Comparison of ENCODE assay signal across 17 cellular contexts in the genomic region with DNA sequence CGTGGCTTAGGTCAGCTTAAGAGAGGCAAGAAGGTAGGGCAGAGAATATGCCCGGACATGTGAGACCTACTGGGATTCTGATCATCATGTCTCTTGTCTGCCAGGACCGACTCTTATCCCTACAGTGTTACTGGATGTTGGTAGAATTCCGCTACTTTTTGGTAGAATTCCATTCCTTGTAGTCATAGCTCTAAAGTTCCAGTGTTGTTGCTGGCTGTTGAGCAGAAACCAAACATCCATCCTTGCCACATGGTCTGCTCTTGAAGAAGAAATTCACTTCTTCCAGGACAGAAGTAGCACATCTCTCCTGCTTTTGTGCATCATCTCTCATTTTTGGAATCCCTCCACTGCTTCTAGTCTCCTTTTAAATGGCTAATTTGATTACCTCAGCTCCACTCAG.
A peak's percentile ranks its signal among the peaks of the same experiment; 100 is the strongest.
DNase-seq lines count a peak whose midpoint lies in the region; ATAC-seq, FAIRE-seq and TF ChIP-seq lines count a peak whose summit lies in the region.
"Had no signal": no experiment of that assay in that cellular context is flagged by ENCODE, and none has a peak within 500 bp of the region (broad histone marks: within the 10 kb centered on the region; RNA-seq: fewer than 3 reads in every experiment).

No MANE protein-coding gene starts in this region.

- POLR2A ChIA-PET in WTC11 (lab: Charles Lee) = no interaction called here

- H3K4me1 Mint-ChIP-seq in GM23338 (0 out of 3 replicates have a peak, but pooled peaks cover 3% of the 10 kb centered on the region), WTC11 (peaks cover 10% of the 10 kb centered on the region)

- H3K9me3 Mint-ChIP-seq in GM23338 (no peaks in the 10 kb centered on the region), WTC11 (peaks cover 10% of the 10 kb centered on the region)

- H3K36me3 ChIP-seq in BE2C = no peaks in the 10 kb centered on the region
- no peaks in the 10 kb centered on the region for H3K36me3 ChIP-seq in GM23338 (ENCODE audit: insufficient read depth)
- no peaks in the 10 kb centered on the region for H3K36me3 ChIP-seq in keratinocyte (ENCODE audit: control insufficient read depth in 2 of 2, extremely low read depth in 1 of 2, insufficient read depth in 2 of 2, low read length in 2 of 2)

- H3K27me3 ChIP-seq in BE2C (no peaks in the 10 kb centered on the region), GM23338 (ENCODE audit: insufficient read depth) (no peaks in the 10 kb centered on the region), keratinocyte (ENCODE audit: control insufficient read depth, extremely low read depth, insufficient read depth, low read length) (no peaks in the 10 kb centered on the region)

- ATAC-seq in GM23338 (no peak; the same call in 2 of the 3 replicates), WTC11 (peak; percentile 48), GM18502 (IDR thresholded peaks at IDR 0.05; ENCODE audit: poor library complexity, unreplicated experiment) (no peak), HG02678 (IDR thresholded peaks at IDR 0.05; ENCODE audit: unreplicated experiment) (no peak)
- ATAC-seq: A549 had no signal

- H3K79me2 ChIP-seq in GM23338 (replicated peaks; ENCODE audit: insufficient read depth) (no peaks in the 10 kb centered on the region), keratinocyte (ENCODE audit: control insufficient read depth, insufficient read depth, low read length) (no peaks in the 10 kb centered on the region)

- H3K4me2 ChIP-seq in GM23338 = no peak overlapping the region
- H3K4me2 ChIP-seq in keratinocyte (ENCODE audit: control insufficient read depth, extremely low read depth, insufficient read depth, low read depth, low read length) = no peak overlapping the region
- H3K4me2 ChIP-seq: A549 had no signal

- H3K9me2 ChIP-seq in GM23338 (ENCODE audit: insufficient read depth) = no peaks in the 10 kb centered on the region

- H2AFZ ChIP-seq in GM23338 (peak overlapping the region; percentile 93), keratinocyte (ENCODE audit: control insufficient read depth, low read length) (peak overlapping the region; percentile 3)

- H3K27ac Mint-ChIP-seq in GM23338 (no peak overlapping the region), WTC11 (0 out of 2 replicates have a peak overlapping the region, but pooled peaks have one; percentile 15)

- no peak for FAIRE-seq in keratinocyte (lab: Jason Lieb, UNC)
- FAIRE-seq: A549, H54 had no signal

- DNase-seq in BE2C (peak; percentile 5), GM23338 (ENCODE audit: low spot score) (peak; percentile 36), WTC11 (ENCODE audit: low spot score) (no peak), keratinocyte (ENCODE audit: low read depth, low spot score) (no peak), T1000 (lab: John Stamatoyannopoulos, UW) (no peak), NCI-H510A (lab: John Stamatoyannopoulos, UW) (no peak)
- DNase-seq: Caco-2; GDM1; NCI-H1436 treated with DMSO at 0.1 percent for 48 hours; NCI-H2081; NCI-H524 treated with DMSO at 0.1 percent for 48 hours; NK-92 treated with Interleukin-12 subunit alpha and Interleukin-12 subunit beta, amount 100 ng/mL, for 24 hours had no signal

- no peak for TF ChIP-seq CTCF in BE2C (IDR thresholded peaks at IDR 0.05; ENCODE audit: low read depth, low read length)
- no peak for TF ChIP-seq CTCF in GM23338 (conservative IDR thresholded peaks at IDR 0.05; ENCODE audit: low read depth in 2 of 2)
- TF ChIP-seq CTCF in WTC11 (IDR thresholded peaks at IDR 0.05) = no peak
- TF ChIP-seq CTCF in keratinocyte (optimal IDR thresholded peaks at IDR 0.05 in 1 of 3, IDR thresholded peaks at IDR 0.05 in 1 of 3, conservative IDR thresholded peaks at IDR 0.05 in 1 of 3; ENCODE audit: extremely low read depth in 1 of 3, insufficient read depth in 2 of 3, low read length in 3 of 3) = no peak

- H3K27ac ChIP-seq in GM23338 (ENCODE audit: low read depth) (no peak overlapping the region), keratinocyte (ENCODE audit: control insufficient read depth, insufficient read depth, low read length) (no peak overlapping the region)
- H3K27ac ChIP-seq: A549, SK-N-MC had no signal

- CTCF ChIA-PET in WTC11 (lab: Charles Lee) = no interaction called here

- H3K27me3 Mint-ChIP-seq in GM23338 (ENCODE audit: insufficient read depth, low read depth, poor library complexity) (no peaks in the 10 kb centered on the region), WTC11 (ENCODE audit: low read depth) (no peaks in the 10 kb centered on the region)

- H3K36me3 Mint-ChIP-seq in GM23338 (ENCODE audit: low read depth) (no peaks in the 10 kb centered on the region), WTC11 (no peaks in the 10 kb centered on the region)

- H3K4me3 Mint-ChIP-seq in GM23338 = no peak overlapping the region
- no peak overlapping the region for H3K4me3 Mint-ChIP-seq in WTC11

- no peaks in the 10 kb centered on the region for H3K9me1 ChIP-seq in keratinocyte (ENCODE audit: control insufficient read depth, extremely low read depth, insufficient read depth, low read length)

- H3K4me1 ChIP-seq in BE2C (peaks cover 21% of the 10 kb centered on the region), GM23338 (ENCODE audit: insufficient read depth) (no peaks in the 10 kb centered on the region), keratinocyte (ENCODE audit: control insufficient read depth, extremely low read depth, insufficient read depth, low read length) (no peaks in the 10 kb centered on the region)
- H3K4me1 ChIP-seq: A549, Caco-2 had no signal

- dilution Hi-C loops in keratinocyte (cut with MboI; ENCODE audit: extremely low pct_ligation_motif_present, low sequenced_read_pairs) = no loop called here

- H3K9me3 ChIP-seq in BE2C = no peaks in the 10 kb centered on the region
- no peaks in the 10 kb centered on the region for H3K9me3 ChIP-seq in keratinocyte (ENCODE audit: control insufficient read depth, low read depth, low read length)
- H3K9me3 ChIP-seq: A549, Caco-2 had no signal

- no peak overlapping the region for H3K9ac ChIP-seq in keratinocyte (ENCODE audit: control insufficient read depth, extremely low read depth, insufficient read depth, low read length)

- H3K4me3 ChIP-seq in BE2C (ENCODE audit: low read depth, low read length) (peak overlapping the region; percentile 58), GM23338 (no peak overlapping the region), keratinocyte (ENCODE audit: control insufficient read depth in 2 of 3, extremely low read depth in 1 of 3, insufficient read depth in 2 of 3, low read depth in 1 of 3, low read length in 3 of 3) (no peak overlapping the region)
- H3K4me3 ChIP-seq: A549, SK-N-MC had no signal

- H3F3A ChIP-seq in GM23338 (replicated peaks; ENCODE audit: low read depth) = no peaks in the 10 kb centered on the region

- no peaks in the 10 kb centered on the region for H4K20me1 ChIP-seq in GM23338 (replicated peaks; ENCODE audit: insufficient read depth)
- no peaks in the 10 kb centered on the region for H4K20me1 ChIP-seq in keratinocyte (ENCODE audit: control insufficient read depth, extremely low read depth, insufficient read depth, low read length)

TF ChIP-seq in GM23338, 12 proteins besides CTCF, POLR2A, EP300 and RAD21 (continues in another document):
- no peak for TF ChIP-seq EZH2phosphoT487 (IDR thresholded peaks at IDR 0.05; ENCODE audit: unreplicated experiment)
- TF ChIP-seq, protein P1, sequence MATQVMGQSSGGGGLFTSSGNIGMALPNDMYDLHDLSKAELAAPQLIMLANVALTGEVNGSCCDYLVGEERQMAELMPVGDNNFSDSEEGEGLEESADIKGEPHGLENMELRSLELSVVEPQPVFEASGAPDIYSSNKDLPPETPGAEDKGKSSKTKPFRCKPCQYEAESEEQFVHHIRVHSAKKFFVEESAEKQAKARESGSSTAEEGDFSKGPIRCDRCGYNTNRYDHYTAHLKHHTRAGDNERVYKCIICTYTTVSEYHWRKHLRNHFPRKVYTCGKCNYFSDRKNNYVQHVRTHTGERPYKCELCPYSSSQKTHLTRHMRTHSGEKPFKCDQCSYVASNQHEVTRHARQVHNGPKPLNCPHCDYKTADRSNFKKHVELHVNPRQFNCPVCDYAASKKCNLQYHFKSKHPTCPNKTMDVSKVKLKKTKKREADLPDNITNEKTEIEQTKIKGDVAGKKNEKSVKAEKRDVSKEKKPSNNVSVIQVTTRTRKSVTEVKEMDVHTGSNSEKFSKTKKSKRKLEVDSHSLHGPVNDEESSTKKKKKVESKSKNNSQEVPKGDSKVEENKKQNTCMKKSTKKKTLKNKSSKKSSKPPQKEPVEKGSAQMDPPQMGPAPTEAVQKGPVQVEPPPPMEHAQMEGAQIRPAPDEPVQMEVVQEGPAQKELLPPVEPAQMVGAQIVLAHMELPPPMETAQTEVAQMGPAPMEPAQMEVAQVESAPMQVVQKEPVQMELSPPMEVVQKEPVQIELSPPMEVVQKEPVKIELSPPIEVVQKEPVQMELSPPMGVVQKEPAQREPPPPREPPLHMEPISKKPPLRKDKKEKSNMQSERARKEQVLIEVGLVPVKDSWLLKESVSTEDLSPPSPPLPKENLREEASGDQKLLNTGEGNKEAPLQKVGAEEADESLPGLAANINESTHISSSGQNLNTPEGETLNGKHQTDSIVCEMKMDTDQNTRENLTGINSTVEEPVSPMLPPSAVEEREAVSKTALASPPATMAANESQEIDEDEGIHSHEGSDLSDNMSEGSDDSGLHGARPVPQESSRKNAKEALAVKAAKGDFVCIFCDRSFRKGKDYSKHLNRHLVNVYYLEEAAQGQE (IDR thresholded peaks at IDR 0.05; ENCODE audit: unreplicated experiment) = no peak

TF ChIP-seq in WTC11, 78 proteins besides CTCF, POLR2A, EP300 and RAD21 (continues in another document):
- TF ChIP-seq, protein P2, sequence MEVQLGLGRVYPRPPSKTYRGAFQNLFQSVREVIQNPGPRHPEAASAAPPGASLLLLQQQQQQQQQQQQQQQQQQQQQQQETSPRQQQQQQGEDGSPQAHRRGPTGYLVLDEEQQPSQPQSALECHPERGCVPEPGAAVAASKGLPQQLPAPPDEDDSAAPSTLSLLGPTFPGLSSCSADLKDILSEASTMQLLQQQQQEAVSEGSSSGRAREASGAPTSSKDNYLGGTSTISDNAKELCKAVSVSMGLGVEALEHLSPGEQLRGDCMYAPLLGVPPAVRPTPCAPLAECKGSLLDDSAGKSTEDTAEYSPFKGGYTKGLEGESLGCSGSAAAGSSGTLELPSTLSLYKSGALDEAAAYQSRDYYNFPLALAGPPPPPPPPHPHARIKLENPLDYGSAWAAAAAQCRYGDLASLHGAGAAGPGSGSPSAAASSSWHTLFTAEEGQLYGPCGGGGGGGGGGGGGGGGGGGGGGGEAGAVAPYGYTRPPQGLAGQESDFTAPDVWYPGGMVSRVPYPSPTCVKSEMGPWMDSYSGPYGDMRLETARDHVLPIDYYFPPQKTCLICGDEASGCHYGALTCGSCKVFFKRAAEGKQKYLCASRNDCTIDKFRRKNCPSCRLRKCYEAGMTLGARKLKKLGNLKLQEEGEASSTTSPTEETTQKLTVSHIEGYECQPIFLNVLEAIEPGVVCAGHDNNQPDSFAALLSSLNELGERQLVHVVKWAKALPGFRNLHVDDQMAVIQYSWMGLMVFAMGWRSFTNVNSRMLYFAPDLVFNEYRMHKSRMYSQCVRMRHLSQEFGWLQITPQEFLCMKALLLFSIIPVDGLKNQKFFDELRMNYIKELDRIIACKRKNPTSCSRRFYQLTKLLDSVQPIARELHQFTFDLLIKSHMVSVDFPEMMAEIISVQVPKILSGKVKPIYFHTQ (CRISPR knock-in tag; IDR thresholded peaks at IDR 0.05) = no peak

Comparison
In these comparisons a context has a peak if more than half of its experiments do, and no peak if none do; other contexts are left out.
1. DNase-seq: peak in BE2C (single experiment) and GM23338 (single experiment); none in WTC11 (single experiment), keratinocyte (single experiment), T1000 (single experiment) and NCI-H510A (single experiment).